Comparison of ENCODE assay signal across 15 cellular contexts in the genomic region with DNA sequence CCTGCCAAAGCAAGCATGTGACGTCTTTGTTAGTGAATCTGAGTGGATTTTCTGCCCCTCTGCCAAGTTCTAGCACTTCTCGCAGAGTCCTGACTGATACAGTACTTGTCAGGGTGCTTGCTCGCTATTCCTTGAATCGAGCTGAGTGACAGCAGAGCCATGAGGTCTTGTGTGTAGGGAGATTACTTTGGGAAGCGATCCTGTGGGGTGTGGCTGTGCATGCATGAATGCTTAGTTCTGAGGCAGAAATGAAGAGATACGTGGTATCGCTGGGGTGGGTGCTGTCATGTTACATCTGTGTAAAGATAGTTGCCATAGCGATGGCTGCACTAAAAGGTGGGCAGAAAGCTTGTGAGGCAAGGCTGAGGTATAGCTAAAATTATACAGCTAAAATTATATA. TPM values are rescaled to one million over a fixed set of nuclear protein-coding genes. Genes with fewer than 3 reads are reported as not detected.
DNase-seq lines count a peak whose midpoint lies in the region; ATAC-seq and TF ChIP-seq lines count a peak whose summit lies in the region.
"Had no signal": no experiment of that assay in that cellular context is flagged by ENCODE, and none has a peak within 500 bp of the region (broad histone marks: within the 10 kb centered on the region; RNA-seq: fewer than 3 reads in every experiment).

No MANE protein-coding gene starts in this region.

- H3K9me3 Mint-ChIP-seq in WTC11 = peaks cover 11% of the 10 kb centered on the region

- intact Hi-C loops in head of caudate nucleus (cut with DNase I) = no loop called here

- ATAC-seq in WTC11 (no peak), HG03045 (IDR thresholded peaks at IDR 0.05; ENCODE audit: unreplicated experiment) (no peak), GM21367 (IDR thresholded peaks at IDR 0.05; ENCODE audit: unreplicated experiment) (no peak)
- ATAC-seq: A549; CD8-positive, alpha-beta T cell; HepG2 had no signal

- POLR2A ChIA-PET in WTC11 (lab: Charles Lee) = interaction anchor here (0.6 kb wide), 1 partner anchor 302 kb away, joined by 3 read pairs; no protein-coding TSS in a partner anchor

- no peak for TF ChIP-seq CTCF in WTC11 (IDR thresholded peaks at IDR 0.05)

- peak in 74 of 76 experiments; percentile 26 to 98 (median 78) for DNase-seq in HUDEP-2 (lab: John Stamatoyannopoulos, UW; ENCODE audit: unreplicated experiment in 76 of 76)
- no peak for DNase-seq in WTC11 (ENCODE audit: low spot score)
- peak; percentile 29 to 95 (median 68) for DNase-seq in head of caudate nucleus
- peak; percentile 83 for DNase-seq in putamen (ENCODE audit: low spot score)
- no peak for DNase-seq in activated CD4-positive, alpha-beta T cell treated with anti-CD3 and anti-CD28 coated beads for 1 hour
- DNase-seq: CD8-positive, alpha-beta T cell; COR-L47; DMS153; DMS79 treated with DMSO at 0.1 percent for 48 hours; EL had no signal

- CTCF ChIA-PET in WTC11 (lab: Charles Lee) = no interaction called here

- H3K36me3 Mint-ChIP-seq in WTC11 = peaks cover 84% of the 10 kb centered on the region

- no peaks in the 10 kb centered on the region for H3K4me1 Mint-ChIP-seq in WTC11

- H3K27me3 Mint-ChIP-seq in WTC11 (ENCODE audit: low read depth) = no peaks in the 10 kb centered on the region

- H3K27ac Mint-ChIP-seq in WTC11 = peak overlapping the region; percentile 6; the same call in 1 of the 2 replicates
- H3K27ac Mint-ChIP-seq: CD14-positive monocyte; CD8-positive, alpha-beta T cell had no signal

- H3K4me3 Mint-ChIP-seq in WTC11 = no peak overlapping the region
- H3K4me3 Mint-ChIP-seq: CD14-positive monocyte; CD8-positive, alpha-beta T cell had no signal

TF ChIP-seq in WTC11, 78 proteins besides CTCF, POLR2A, EP300 and RAD21:
- no peak for TF ChIP-seq ZNF219 (CRISPR knock-in tag; IDR thresholded peaks at IDR 0.05; ENCODE audit: borderline replicate concordance)
- no peak for TF ChIP-seq ESRRA (CRISPR knock-in tag; IDR thresholded peaks at IDR 0.05; ENCODE audit: borderline replicate concordance)
- no peak for TF ChIP-seq ZNF232 (CRISPR knock-in tag; IDR thresholded peaks at IDR 0.05)
- no peak for TF ChIP-seq ZNF263 (CRISPR knock-in tag; IDR thresholded peaks at IDR 0.05; ENCODE audit: low read depth)
- no peak for TF ChIP-seq MLX (CRISPR knock-in tag; IDR thresholded peaks at IDR 0.05)
- TF ChIP-seq CREM (CRISPR knock-in tag; IDR thresholded peaks at IDR 0.05) = no peak
- TF ChIP-seq, protein P1, sequence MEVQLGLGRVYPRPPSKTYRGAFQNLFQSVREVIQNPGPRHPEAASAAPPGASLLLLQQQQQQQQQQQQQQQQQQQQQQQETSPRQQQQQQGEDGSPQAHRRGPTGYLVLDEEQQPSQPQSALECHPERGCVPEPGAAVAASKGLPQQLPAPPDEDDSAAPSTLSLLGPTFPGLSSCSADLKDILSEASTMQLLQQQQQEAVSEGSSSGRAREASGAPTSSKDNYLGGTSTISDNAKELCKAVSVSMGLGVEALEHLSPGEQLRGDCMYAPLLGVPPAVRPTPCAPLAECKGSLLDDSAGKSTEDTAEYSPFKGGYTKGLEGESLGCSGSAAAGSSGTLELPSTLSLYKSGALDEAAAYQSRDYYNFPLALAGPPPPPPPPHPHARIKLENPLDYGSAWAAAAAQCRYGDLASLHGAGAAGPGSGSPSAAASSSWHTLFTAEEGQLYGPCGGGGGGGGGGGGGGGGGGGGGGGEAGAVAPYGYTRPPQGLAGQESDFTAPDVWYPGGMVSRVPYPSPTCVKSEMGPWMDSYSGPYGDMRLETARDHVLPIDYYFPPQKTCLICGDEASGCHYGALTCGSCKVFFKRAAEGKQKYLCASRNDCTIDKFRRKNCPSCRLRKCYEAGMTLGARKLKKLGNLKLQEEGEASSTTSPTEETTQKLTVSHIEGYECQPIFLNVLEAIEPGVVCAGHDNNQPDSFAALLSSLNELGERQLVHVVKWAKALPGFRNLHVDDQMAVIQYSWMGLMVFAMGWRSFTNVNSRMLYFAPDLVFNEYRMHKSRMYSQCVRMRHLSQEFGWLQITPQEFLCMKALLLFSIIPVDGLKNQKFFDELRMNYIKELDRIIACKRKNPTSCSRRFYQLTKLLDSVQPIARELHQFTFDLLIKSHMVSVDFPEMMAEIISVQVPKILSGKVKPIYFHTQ (CRISPR knock-in tag; IDR thresholded peaks at IDR 0.05) = no peak
- TF ChIP-seq ZNF512 (CRISPR knock-in tag; IDR thresholded peaks at IDR 0.05; ENCODE audit: borderline replicate concordance) = no peak
- TF ChIP-seq SOX15 (CRISPR knock-in tag; IDR thresholded peaks at IDR 0.05) = no peak
- TF ChIP-seq NFYB (CRISPR knock-in tag; conservative IDR thresholded peaks at IDR 0.05; ENCODE audit: low read depth) = no peak

RNA-seq across cellular contexts. Expression of gene DNAJC28, which starts 19.3 kb away (rescaled TPM):
- 2.6 to 4.0 TPM (median 3.5 TPM) in 3 replicates for total RNA-seq in WTC11 (2021)

RNA-seq across cellular contexts. Expression of gene TMEM50B, which starts 31.1 kb away (rescaled TPM):
- 21.0 to 26.0 TPM (median 25.4 TPM) in 3 replicates for total RNA-seq in WTC11 (2021)

RNA-seq across cellular contexts. Expression of gene GART, which starts 31.1 kb away (rescaled TPM):
- 173 to 223 TPM (median 177 TPM) in 3 replicates for total RNA-seq in WTC11 (2021)

RNA-seq across cellular contexts. Expression of gene SON, which starts 32.0 kb away (rescaled TPM):
- total RNA-seq in WTC11 (2021) = 259 to 309 TPM (median 274 TPM) in 3 replicates

Comparison
In these comparisons a context has a peak if more than half of its experiments do, and no peak if none do; other contexts are left out.
1. DNase-seq: peak in HUDEP-2 (74 of 76), head of caudate nucleus (42 of 42) and putamen (single experiment); none in WTC11 (single experiment) and activated CD4-positive, alpha-beta T cell treated with anti-CD3 and anti-CD28 coated beads for 1 hour (single experiment).